14 cellular contexts compared by ENCODE assay signal in genomic region chr10:77886795-77887355, GRCh38. TPM values are rescaled to one million over a fixed set of nuclear protein-coding genes. Genes with fewer than 3 reads are reported as not detected.
DNase-seq lines count a peak whose midpoint lies in the region; TF ChIP-seq lines count a peak whose summit lies in the region.
"Had no signal": no experiment of that assay in that cellular context is flagged by ENCODE, and none has a peak within 500 bp of the region (broad histone marks: within the 10 kb centered on the region; RNA-seq: fewer than 3 reads in every experiment).

No MANE protein-coding gene starts in this region.

- no peaks in the 10 kb centered on the region for H3K36me3 ChIP-seq in fibroblast of lung (ENCODE audit: control insufficient read depth, insufficient read depth, low read length)
- H3K36me3 ChIP-seq in parathyroid adenoma (ENCODE audit: control insufficient read depth, insufficient read depth, low read length): no peaks in the 10 kb centered on the region
- no peaks in the 10 kb centered on the region for H3K36me3 ChIP-seq in transverse colon
- H3K36me3 ChIP-seq: spleen had no signal

- H3K27ac ChIP-seq in VCaP: peak overlapping the region; percentile 98
- no peak overlapping the region for H3K27ac ChIP-seq in fibroblast of lung (ENCODE audit: insufficient read depth, low read length)
- H3K27ac ChIP-seq in parathyroid adenoma: peak overlapping the region; percentile 97
- peak overlapping the region; percentile 22 to 78 (median 67) for H3K27ac ChIP-seq in transverse colon

- no peak overlapping the region for H3K4me3 Mint-ChIP-seq in Calu3 (ENCODE audit: low read depth, unreplicated experiment)
- H3K4me3 Mint-ChIP-seq: activated CD4-positive, alpha-beta T cell treated with anti-CD3 and anti-CD28 coated beads, Interleukin-2, amount 10 ng/mL, durations not matched to agents 7 days and 5 days; activated T-cell treated with anti-CD3 and anti-CD28 coated beads, Interleukin-2, amount 50 U/mL, for 24 hours; CD4-positive, alpha-beta T cell; naive thymus-derived CD4-positive, alpha-beta T cell had no signal

- WGBS in transverse colon (ENCODE audit: low coverage in 1 of 2), 2 donors: 88 to 92% methylated on average over 3 to 4 of the region's 4 CpGs

- intact Hi-C loops in transverse colon (cut with DNase I; ENCODE audit: low total_unique reads) (no loop called here), Calu3 (cut with micrococcal nuclease; ENCODE audit: unreplicated experiment) (loop anchor here (5.0 kb wide), 1 partner anchor 40 kb away; no protein-coding TSS in a partner anchor)

- H3K4me1 ChIP-seq in fibroblast of lung (ENCODE audit: control insufficient read depth, extremely low read depth, insufficient read depth, low read length) (peaks cover 12% of the 10 kb centered on the region), parathyroid adenoma (peaks cover 90% of the 10 kb centered on the region), transverse colon (peaks cover 29 to 41% (median 34%) of the 10 kb centered on the region in 4 donors)

- H4K20me1 ChIP-seq in fibroblast of lung (ENCODE audit: control insufficient read depth, extremely low read depth, insufficient read depth, low read length): peaks cover under 1% of the 10 kb centered on the region

- H3K27ac Mint-ChIP-seq in Calu3 (ENCODE audit: unreplicated experiment): no peak overlapping the region
- H3K27ac Mint-ChIP-seq: activated CD4-positive, alpha-beta T cell treated with anti-CD3 and anti-CD28 coated beads, Interleukin-2, amount 10 ng/mL, durations not matched to agents 7 days and 5 days; activated T-cell treated with anti-CD3 and anti-CD28 coated beads, Interleukin-2, amount 50 U/mL, for 24 hours; CD4-positive, alpha-beta T cell; naive thymus-derived CD4-positive, alpha-beta T cell had no signal

- CTCF ChIA-PET in Calu3 (lab: Charles Lee): interaction anchor here (0.5 to 1.5 kb wide), 2 partner anchors 12 to 24 kb away, joined by 3 to 6 read pairs; no protein-coding TSS in a partner anchor

- DNase-seq in fibroblast of lung (ENCODE audit: low read depth in 2 of 2): no peak
- no peak for DNase-seq in transverse colon
- DNase-seq in Calu3: no peak
- no peak for DNase-seq in COLO829 (ENCODE audit: low spot score)
- no peak for DNase-seq in activated naive CD4-positive, alpha-beta T cell (lab: John Stamatoyannopoulos, UW)
- DNase-seq in stimulated activated CD4-positive, alpha-beta T cell treated with anti-CD3 and anti-CD28 coated beads, Interleukin-15, amount 100 ng/mL, for 24 hours: no peak
- DNase-seq: activated CD4-positive, alpha-beta T cell treated with anti-CD3 and anti-CD28 coated beads, Interleukin-2, amount 10 ng/mL, durations not matched to agents 7 days and 5 days; activated T-cell treated with anti-CD3 and anti-CD28 coated beads, Interleukin-2, amount 50 U/mL, for 24 hours; CD4-positive, alpha-beta T cell; left cardiac atrium; naive thymus-derived CD4-positive, alpha-beta T cell; spleen had no signal

- no TSS peak for BruUV-seq in Calu3 (replicated peaks; lab: Mats Ljungman, UMichigan)

- TF ChIP-seq CTCF in VCaP (conservative IDR thresholded peaks at IDR 0.05) (no peak), fibroblast of lung (conservative IDR thresholded peaks at IDR 0.05 in 1 of 2, IDR thresholded peaks at IDR 0.05 in 1 of 2; ENCODE audit: low read depth in 1 of 2, low read length in 2 of 2) (no peak), parathyroid adenoma (IDR thresholded peaks at IDR 0.05) (no peak), transverse colon (IDR thresholded peaks at IDR 0.05) (no peak), Calu3 (IDR thresholded peaks at IDR 0.05; ENCODE audit: unreplicated experiment) (no peak)

- H3K27me3 ChIP-seq in fibroblast of lung (ENCODE audit: control insufficient read depth, insufficient read depth, low read length) (no peaks in the 10 kb centered on the region), parathyroid adenoma (ENCODE audit: control insufficient read depth, insufficient read depth, low read length) (no peaks in the 10 kb centered on the region), transverse colon (no peaks in the 10 kb centered on the region)
- H3K27me3 ChIP-seq: spleen had no signal

- no peak for TF ChIP-seq POLR2A in transverse colon (IDR thresholded peaks at IDR 0.05)

- H2AFZ ChIP-seq in fibroblast of lung (ENCODE audit: low read length) (no peak overlapping the region), parathyroid adenoma (no peak overlapping the region)

- H3K36me3 Mint-ChIP-seq in Calu3 (ENCODE audit: insufficient read depth, unreplicated experiment): peaks cover 11% of the 10 kb centered on the region
- H3K36me3 Mint-ChIP-seq: naive thymus-derived CD4-positive, alpha-beta T cell had no signal

- no peak overlapping the region for H3K4me3 ChIP-seq in fibroblast of lung (replicated peaks in 1 of 4; ENCODE audit: control extremely low read depth in 1 of 4, insufficient read depth in 1 of 4, low read depth in 3 of 4, low read length in 4 of 4)
- H3K4me3 ChIP-seq in parathyroid adenoma (ENCODE audit: low read depth, low read length): peak overlapping the region; percentile 14
- no peak overlapping the region for H3K4me3 ChIP-seq in transverse colon

- no peaks in the 10 kb centered on the region for H3K27me3 Mint-ChIP-seq in Calu3 (ENCODE audit: unreplicated experiment)
- H3K27me3 Mint-ChIP-seq: activated CD4-positive, alpha-beta T cell treated with anti-CD3 and anti-CD28 coated beads, Interleukin-2, amount 10 ng/mL, durations not matched to agents 7 days and 5 days; activated T-cell treated with anti-CD3 and anti-CD28 coated beads, Interleukin-2, amount 50 U/mL, for 24 hours; CD4-positive, alpha-beta T cell; naive thymus-derived CD4-positive, alpha-beta T cell had no signal

- no peaks in the 10 kb centered on the region for H3K9me3 Mint-ChIP-seq in Calu3 (ENCODE audit: low read depth, unreplicated experiment)
- H3K9me3 Mint-ChIP-seq: activated CD4-positive, alpha-beta T cell treated with anti-CD3 and anti-CD28 coated beads, Interleukin-2, amount 10 ng/mL, durations not matched to agents 7 days and 5 days; activated T-cell treated with anti-CD3 and anti-CD28 coated beads, Interleukin-2, amount 50 U/mL, for 24 hours; CD4-positive, alpha-beta T cell had no signal

- H3K9ac ChIP-seq in fibroblast of lung (ENCODE audit: insufficient read depth, low read length) (no peak overlapping the region), parathyroid adenoma (no peak overlapping the region)

- peaks cover 54% of the 10 kb centered on the region for H3K4me1 Mint-ChIP-seq in Calu3 (ENCODE audit: low read depth, unreplicated experiment)
- H3K4me1 Mint-ChIP-seq: activated CD4-positive, alpha-beta T cell treated with anti-CD3 and anti-CD28 coated beads, Interleukin-2, amount 10 ng/mL, durations not matched to agents 7 days and 5 days; naive thymus-derived CD4-positive, alpha-beta T cell had no signal

- H3K9me3 ChIP-seq in fibroblast of lung (ENCODE audit: control insufficient read depth, insufficient read depth, low read depth, low read length) (no peaks in the 10 kb centered on the region), parathyroid adenoma (ENCODE audit: control insufficient read depth, low read length) (no peaks in the 10 kb centered on the region), transverse colon (no peaks in the 10 kb centered on the region)
- H3K9me3 ChIP-seq: spleen had no signal

- no peak for TF ChIP-seq EP300 in transverse colon (IDR thresholded peaks at IDR 0.05; ENCODE audit: low read depth)

- H3K4me2 ChIP-seq in fibroblast of lung (ENCODE audit: extremely low read depth, insufficient read depth, low read length): peak overlapping the region; percentile 40
- H3K4me2 ChIP-seq in parathyroid adenoma (ENCODE audit: low read length): peak overlapping the region; percentile 36

- H3K79me2 ChIP-seq in fibroblast of lung (ENCODE audit: control insufficient read depth, insufficient read depth, low read length): peaks cover 27% of the 10 kb centered on the region
- H3K79me2 ChIP-seq in parathyroid adenoma: peaks cover 29% of the 10 kb centered on the region

- in situ Hi-C loops in transverse colon (cut with MboI; ENCODE audit: low pct_ligation_motif_present in 1 of 4, low pct_unique_long_range_greater_than_20kb in 1 of 4, low sequenced_read_pairs in 3 of 4): no loop called here

RNA-seq across cellular contexts. Expression of gene DLG5, which starts 39.7 kb away (rescaled TPM):
- total RNA-seq in fibroblast of lung: 40.1 and 40.8 TPM in 2 replicates
- 15.3 and 22.9 TPM in 2 replicates for polyA plus RNA-seq in fibroblast of lung
- 24.4 and 29.7 TPM in 2 replicates for polyA plus RNA-seq in fibroblast of lung (2012)
- 80.9 and 123 TPM in 2 replicates for polyA minus RNA-seq in fibroblast of lung (ENCODE audit: low replicate concordance)
- total RNA-seq in transverse colon: 10 to 100 TPM; 31.4 to 90.1 (median 44.6) TPM
- total RNA-seq in Calu3 (2022): 46.0 and 51.0 TPM in 2 replicates
- polyA plus RNA-seq: naive thymus-derived CD4-positive, alpha-beta T cell had no signal
